ENCODE assay signal across 10 cellular contexts in genomic region chr20:36544134-36545018, GRCh38. TPM values are rescaled to one million over a fixed set of nuclear protein-coding genes. Genes with fewer than 3 reads are reported as not detected.
DNase-seq lines count a peak whose midpoint lies in the region; TF ChIP-seq lines count a peak whose summit lies in the region.
"Had no signal": no experiment of that assay in that cellular context is flagged by ENCODE, and none has a peak within 500 bp of the region (broad histone marks: within the 10 kb centered on the region; RNA-seq: fewer than 3 reads in every experiment).

No MANE protein-coding gene starts in this region.

- H3K4me3 ChIP-seq in SK-N-SH (ENCODE audit: low read depth in 2 of 2, low read length in 1 of 2): no peak overlapping the region
- peak overlapping the region; percentile 87 for H3K4me3 ChIP-seq in fibroblast of villous mesenchyme (ENCODE audit: low read depth, low read length)
- no peak overlapping the region for H3K4me3 ChIP-seq in skeletal muscle cell (ENCODE audit: low read depth, low read length)

- no peaks in the 10 kb centered on the region for H3K9me3 ChIP-seq in SK-N-SH
- H3K9me3 ChIP-seq: neutrophil had no signal

- no peak overlapping the region; a peak in 1 of 4 replicates for H3K27ac ChIP-seq in SK-N-SH (ENCODE audit: low read depth in 2 of 2, low read length in 1 of 2)
- H3K27ac ChIP-seq: neutrophil had no signal

- no peak overlapping the region for H2AFZ ChIP-seq in SK-N-SH (ENCODE audit: low read depth)

- H3K9me2 ChIP-seq in SK-N-SH: no peaks in the 10 kb centered on the region

- H4K20me1 ChIP-seq in SK-N-SH (ENCODE audit: insufficient read depth): no peaks in the 10 kb centered on the region; the same call in 1 of the 2 replicates

- TF ChIP-seq CTCF in SK-N-SH (IDR thresholded peaks at IDR 0.05): no peak
- TF ChIP-seq CTCF in fibroblast of villous mesenchyme (IDR thresholded peaks at IDR 0.05; ENCODE audit: insufficient read depth, low read depth, low read length): no peak

- no peak for TF ChIP-seq RAD21 in SK-N-SH (IDR thresholded peaks at IDR 0.05; ENCODE audit: low read length)

- no peaks in the 10 kb centered on the region for H3K36me3 ChIP-seq in SK-N-SH (replicated peaks in 1 of 2; ENCODE audit: control insufficient read depth in 1 of 2, insufficient read depth in 2 of 2, low read length in 1 of 2)
- H3K36me3 ChIP-seq: neutrophil had no signal

- no peak for TF ChIP-seq EP300 in SK-N-SH (IDR thresholded peaks at IDR 0.05; ENCODE audit: borderline replicate concordance in 1 of 2, low read depth in 1 of 2, low read length in 1 of 2)

- peak; percentile 85 for DNase-seq in GM03348 (ENCODE audit: low spot score)
- DNase-seq in SK-N-SH: no peak
- peak; percentile 33 for DNase-seq in fibroblast of villous mesenchyme (ENCODE audit: low read depth)
- peak; percentile 5 for DNase-seq in skeletal muscle cell (ENCODE audit: low read depth)
- DNase-seq in activated T-cell treated with anti-CD3 and anti-CD28 coated beads, Interleukin-2, amount 50 U/mL, for 1 hour: no peak
- no peak for DNase-seq in KG1 (lab: John Stamatoyannopoulos, UW)
- DNase-seq in activated CD8-positive, alpha-beta memory T cell treated with anti-CD3 and anti-CD28 coated beads, Interleukin-2, amount 50 U/mL, for 48 hours: no peak
- no peak for DNase-seq in occipital lobe (lab: John Stamatoyannopoulos, UW)
- DNase-seq: activated B cell treated with CpG ODN at 0.5 μM for 24 hours had no signal

- 72% methylated on average over 12 of the region's 15 CpGs for WGBS in SK-N-SH (ENCODE audit: low lambda C conversion rate)

- CTCF ChIA-PET in SK-N-SH (lab: Yijun Ruan, JAX): interaction anchor here (0.6 kb wide), 1 partner anchor 26 kb away, joined by 3 read pairs; no protein-coding TSS in a partner anchor

- no peaks in the 10 kb centered on the region for H3F3A ChIP-seq in SK-N-SH (replicated peaks; ENCODE audit: insufficient read depth)

- H3K79me2 ChIP-seq in SK-N-SH (ENCODE audit: insufficient read depth): no peaks in the 10 kb centered on the region

- POLR2A ChIA-PET in SK-N-SH (lab: Yijun Ruan, JAX): no interaction called here

- H3K4me1 ChIP-seq in SK-N-SH (ENCODE audit: control insufficient read depth in 1 of 2, insufficient read depth in 2 of 2, low read depth in 1 of 2, low read length in 1 of 2): peaks cover 0 to 8% of the 10 kb centered on the region in 2 experiments; a peak in 2 of 4 replicates

- H3K27me3 ChIP-seq in SK-N-SH (ENCODE audit: insufficient read depth): no peaks in the 10 kb centered on the region

- no peak overlapping the region for H3K9ac ChIP-seq in SK-N-SH

- H3K4me2 ChIP-seq in SK-N-SH: no peak overlapping the region

TF ChIP-seq in SK-N-SH, 30 proteins besides CTCF, POLR2A, EP300 and RAD21:
- TF ChIP-seq NFIC (IDR thresholded peaks at IDR 0.05; ENCODE audit: borderline replicate concordance) (peak; percentile 74), YY1 (IDR thresholded peaks at IDR 0.05; ENCODE audit: low read depth) (no peak), GABPA (IDR thresholded peaks at IDR 0.05; ENCODE audit: low read depth) (no peak), MXI1 (IDR thresholded peaks at IDR 0.05; ENCODE audit: low read depth, low read length) (no peak), TCF12 (IDR thresholded peaks at IDR 0.05) (0 out of 2 replicates have a peak, but pooled peaks have one; percentile 13), CHD2 (IDR thresholded peaks at IDR 0.05; ENCODE audit: low read length, partially characterized antibody) (no peak), TAF1 (IDR thresholded peaks at IDR 0.05; ENCODE audit: borderline replicate concordance, low read depth, low read length) (no peak), FOSL2 (IDR thresholded peaks at IDR 0.05; ENCODE audit: borderline replicate concordance, low read depth) (no peak), RCOR1 (IDR thresholded peaks at IDR 0.05; ENCODE audit: low read length) (no peak), POLR2AphosphoS5 (IDR thresholded peaks at IDR 0.05; ENCODE audit: low read depth, low read length) (no peak), GATA2 (CRISPR knock-in tag; IDR thresholded peaks at IDR 0.05) (no peak), TEAD4 (IDR thresholded peaks at IDR 0.05; ENCODE audit: borderline replicate concordance, insufficient read depth) (no peak)

RNA-seq across cellular contexts. Expression of gene MYL9, which starts 3.1 kb away (rescaled TPM):
- polyA plus RNA-seq in SK-N-SH (2012; rRNA removed): not detected in 2 replicates
- polyA plus RNA-seq in SK-N-SH (2012; cell fraction: cytosol; rRNA removed): not detected in 2 replicates
- not detected in 2 replicates for polyA plus RNA-seq in SK-N-SH (2012; cell fraction: nucleus; rRNA removed)
- total RNA-seq in fibroblast of villous mesenchyme (184 and 195 TPM in 2 replicates), occipital lobe (0.78 TPM)

RNA-seq across cellular contexts. Expression of gene TGIF2, which starts 29.0 kb away (rescaled TPM):
- polyA plus RNA-seq in SK-N-SH (2012; rRNA removed): 10.3 and 10.8 TPM in 2 replicates
- 9.4 and 11.0 TPM in 2 replicates for polyA plus RNA-seq in SK-N-SH (2012; cell fraction: cytosol; rRNA removed)
- polyA plus RNA-seq in SK-N-SH (2012; cell fraction: nucleus; rRNA removed): 8.9 and 12.7 TPM in 2 replicates
- total RNA-seq in fibroblast of villous mesenchyme: 10.3 and 10.4 TPM in 2 replicates
- 11.5 TPM for total RNA-seq in occipital lobe

Comparison
In these comparisons a context has a peak if more than half of its experiments do, and no peak if none do; other contexts are left out.
1. DNase-seq: peak in GM03348 (single experiment), fibroblast of villous mesenchyme (single experiment) and skeletal muscle cell (single experiment); none in SK-N-SH (single experiment), activated T-cell treated with anti-CD3 and anti-CD28 coated beads, Interleukin-2, amount 50 U/mL, for 1 hour (single experiment), KG1 (single experiment), activated CD8-positive, alpha-beta memory T cell treated with anti-CD3 and anti-CD28 coated beads, Interleukin-2, amount 50 U/mL, for 48 hours (single experiment) and occipital lobe (single experiment).
2. RNA of gene MYL9, which starts 3.1 kb away (total RNA-seq): 184 to 195 TPM in fibroblast of villous mesenchyme; 0.78 TPM in occipital lobe (single experiment); every median in the first group is over 100 times any median in the second.